Comparison of ENCODE assay signal across 8 cellular contexts in the genomic region with DNA sequence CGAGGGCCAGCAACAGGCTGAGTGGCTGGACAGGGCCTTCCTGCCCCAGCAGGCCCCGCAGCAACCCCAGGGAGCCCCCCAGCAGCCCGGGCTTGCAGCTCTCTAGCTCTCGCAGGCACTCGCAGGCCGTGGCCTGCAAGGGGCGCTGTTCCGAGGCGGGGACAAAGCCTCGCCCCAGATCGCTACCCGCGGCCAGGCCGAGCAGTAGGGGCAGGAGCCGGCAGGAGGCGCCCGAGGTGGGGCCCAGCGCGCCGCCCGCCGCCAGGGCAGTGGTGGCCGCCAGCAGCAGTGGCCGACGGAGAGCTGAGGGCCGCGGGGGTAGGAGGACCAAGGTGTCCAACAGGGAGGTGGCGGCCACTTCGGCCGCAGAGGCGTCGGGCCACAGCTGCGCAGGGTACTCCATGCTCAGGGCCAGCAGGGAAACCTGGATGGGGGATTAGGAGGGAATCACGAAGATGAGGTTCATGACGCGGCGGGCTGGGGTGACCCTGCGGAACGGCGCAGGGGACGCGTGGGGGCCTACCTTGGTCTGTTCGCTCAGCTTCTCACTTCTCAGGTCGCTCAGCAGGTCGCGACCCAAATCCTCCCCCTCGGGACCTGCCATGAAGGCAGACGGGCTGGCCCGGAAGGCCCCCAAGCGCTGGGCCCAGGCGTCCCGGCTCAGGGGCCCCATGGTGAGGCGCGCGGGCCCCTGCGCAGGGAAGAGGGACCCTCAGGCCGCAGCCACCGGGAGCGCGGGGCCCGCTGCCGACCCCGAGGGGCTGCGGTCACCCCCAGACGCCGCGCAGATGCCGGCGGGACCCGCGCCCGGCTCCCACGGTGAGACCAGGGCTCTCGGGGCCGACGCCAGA. TPM values are rescaled to one million over a fixed set of nuclear protein-coding genes. Genes with fewer than 3 reads are reported as not detected.
DNase-seq lines count a peak whose midpoint lies in the region; ATAC-seq and TF ChIP-seq lines count a peak whose summit lies in the region.

No MANE protein-coding gene starts in this region.

- peak; percentile 55 for ATAC-seq in GM21576 (IDR thresholded peaks at IDR 0.05; ENCODE audit: unreplicated experiment)
- ATAC-seq in heart left ventricle, result peak; percentile 47 to 92 (median 86)
- peak; percentile 89 to 93 for ATAC-seq in upper lobe of left lung (ENCODE audit: low FRiP score in 2 of 2)

- no peak for TF ChIP-seq EP300 in upper lobe of left lung (IDR thresholded peaks at IDR 0.05)

- intact Hi-C loops in heart left ventricle (cut with DNase I), result loop anchor here (1.0 to 10.0 kb wide), 10 partner anchors 32 to 209 kb away; partner anchors contain the start of genes KAT5 (in 1 of the 10), MAP3K11 (in 1 of the 10) and PCNX3 (in 1 of the 10)
- intact Hi-C loops in posterior cingulate gyrus (cut with DNase I), result loop anchor here (2.0 kb wide), 1 partner anchor 39 kb away; no protein-coding TSS in a partner anchor

- peaks cover 2% of the 10 kb centered on the region for H3K27me3 ChIP-seq in adipocyte (replicated peaks; ENCODE audit: control insufficient read depth, insufficient read depth, low read length)
- H3K27me3 ChIP-seq in heart left ventricle, result peaks cover 0 to 7% (median 4%) of the 10 kb centered on the region in 9 donors
- H3K27me3 ChIP-seq in upper lobe of left lung, result no peaks in the 10 kb centered on the region

- H3K4me1 ChIP-seq in adipocyte (ENCODE audit: control insufficient read depth, insufficient read depth, low read length) (peaks cover 41% of the 10 kb centered on the region), heart left ventricle (peaks cover 0 to 53% (median 12%) of the 10 kb centered on the region in 12 donors), upper lobe of left lung (peaks cover 37 to 60% (median 49%) of the 10 kb centered on the region in 4 donors)

- H3K9me3 ChIP-seq in adipocyte (ENCODE audit: control insufficient read depth, low read length), result no peaks in the 10 kb centered on the region
- no peaks in the 10 kb centered on the region for H3K9me3 ChIP-seq in heart left ventricle
- H3K9me3 ChIP-seq in upper lobe of left lung, result no peaks in the 10 kb centered on the region

- WGBS in heart left ventricle, 4 donors, result 3 to 7% (median 5%) methylated on average over 40 to 76 of the region's 76 CpGs
- 0 to 1% methylated on average over 8 to 34 of the region's 76 CpGs for WGBS in upper lobe of left lung, 2 donors

- TF ChIP-seq CTCF in heart left ventricle (IDR thresholded peaks at IDR 0.05) (peak; percentile 80 to 97 (median 93)), upper lobe of left lung (IDR thresholded peaks at IDR 0.05) (peak; percentile 98 to 100 (median 100))

- H3K4me3 ChIP-seq in adipocyte (ENCODE audit: low read length) (peak overlapping the region; percentile 97), heart left ventricle (peak overlapping the region; percentile 67 to 98 (median 87)), upper lobe of left lung (peak overlapping the region; percentile 80 to 98 (median 92))

- peak overlapping the region; percentile 98 for H3K9ac ChIP-seq in adipocyte (ENCODE audit: low read length)

- peak overlapping the region in 11 of 12 donors; percentile 52 to 86 (median 73) for H3K27ac ChIP-seq in heart left ventricle
- peak overlapping the region; percentile 93 to 99 (median 96) for H3K27ac ChIP-seq in upper lobe of left lung

- no peak for TF ChIP-seq POLR2A in heart left ventricle (IDR thresholded peaks at IDR 0.05)
- TF ChIP-seq POLR2A in upper lobe of left lung (IDR thresholded peaks at IDR 0.05), result peak; percentile 7 to 73 (median 49)

- H3K36me3 ChIP-seq in adipocyte (ENCODE audit: control insufficient read depth, insufficient read depth, low read length, severe bottlenecking) (peaks cover 25% of the 10 kb centered on the region), heart left ventricle (peaks cover 0 to 32% (median 23%) of the 10 kb centered on the region in 9 donors), upper lobe of left lung (peaks cover 0 to 31% (median 24%) of the 10 kb centered on the region in 4 donors)

- peak; percentile 56 for DNase-seq in DMS79 treated with DMSO at 0.1 percent for 48 hours (lab: John Stamatoyannopoulos, UW)
- peak; percentile 76 for DNase-seq in LHCN-M2 (ENCODE audit: low read depth)
- peak; percentile 58 for DNase-seq in SW480 (ENCODE audit: low spot score)
- peak; percentile 94 for DNase-seq in adipocyte (ENCODE audit: low read depth)
- DNase-seq in heart left ventricle, result peak; percentile 72 to 92 (median 80)
- peak; percentile 43 to 97 (median 74) for DNase-seq in posterior cingulate gyrus
- DNase-seq in upper lobe of left lung, result peak; percentile 90 to 97

RNA-seq across cellular contexts. Expression of gene AP5B1, which starts 0.6 kb away (rescaled TPM):
- total RNA-seq in LHCN-M2 (2014; rRNA removed), result 12.8 and 14.1 TPM in 2 replicates
- polyA plus RNA-seq in LHCN-M2 (2012), result 5.0 TPM
- total RNA-seq in heart left ventricle, result 10 to 100 TPM in 2 of 9 donors, 1 to 10 TPM in 7; 5.4 to 17.7 (median 8.7) TPM
- 1 to 10 TPM; 4.4 to 9.5 TPM for polyA plus RNA-seq in heart left ventricle
- 10 to 100 TPM; 24.8 to 66.0 (median 46.8) TPM for total RNA-seq in upper lobe of left lung

RNA-seq across cellular contexts. Expression of gene OVOL1, which starts 6.7 kb away (rescaled TPM):
- total RNA-seq in LHCN-M2 (2014; rRNA removed), result not detected in 2 replicates
- not detected for polyA plus RNA-seq in LHCN-M2 (2012)
- total RNA-seq in heart left ventricle, result not detected
- not detected for polyA plus RNA-seq in heart left ventricle
- 1 to 10 TPM in 2 of 6 donors, under 1 TPM in 4; under 0.01 to 2.2 (median 0.77) TPM for total RNA-seq in upper lobe of left lung

RNA-seq across cellular contexts. Expression of gene SNX32, which starts 53.6 kb away (rescaled TPM):
- total RNA-seq in LHCN-M2 (2014; rRNA removed) (0.45 and 0.69 TPM in 2 replicates), heart left ventricle (under 1 TPM in 4 of 9 donors, not detected in 5; 0.13 to 0.52 (median 0.37) TPM), upper lobe of left lung (under 1 TPM in 2 of 6 donors, not detected in 4; 0.37 to 0.69 TPM)
- 0.53 TPM for polyA plus RNA-seq in LHCN-M2 (2012)
- under 1 TPM; 0.11 to 0.54 TPM for polyA plus RNA-seq in heart left ventricle

RNA-seq across cellular contexts. Expression of gene RNASEH2C, which starts 59.5 kb away (rescaled TPM):
- total RNA-seq in LHCN-M2 (2014; rRNA removed) (76.4 and 87.5 TPM in 2 replicates), heart left ventricle (100 to 1,000 TPM in 2 of 9 donors, 10 to 100 TPM in 7; 31.7 to 131 (median 44.6) TPM), upper lobe of left lung (10 to 100 TPM; 35.0 to 81.7 (median 49.1) TPM)
- 59.0 TPM for polyA plus RNA-seq in LHCN-M2 (2012)
- polyA plus RNA-seq in heart left ventricle, result 100 to 1,000 TPM in 1 of 2 donors, 10 to 100 TPM in 1; 90.5 to 120 TPM

Comparison
In these comparisons a context has a peak if more than half of its experiments do, and no peak if none do; other contexts are left out.
1. Peak in every context shown above with its lines: DNase-seq, ATAC-seq, H3K4me3 ChIP-seq and H3K27ac ChIP-seq.
2. POLR2A ChIP-seq: peak in upper lobe of left lung (4 of 4); none in heart left ventricle (0 of 2).